8 cellular contexts compared by ENCODE assay signal in the genomic region with DNA sequence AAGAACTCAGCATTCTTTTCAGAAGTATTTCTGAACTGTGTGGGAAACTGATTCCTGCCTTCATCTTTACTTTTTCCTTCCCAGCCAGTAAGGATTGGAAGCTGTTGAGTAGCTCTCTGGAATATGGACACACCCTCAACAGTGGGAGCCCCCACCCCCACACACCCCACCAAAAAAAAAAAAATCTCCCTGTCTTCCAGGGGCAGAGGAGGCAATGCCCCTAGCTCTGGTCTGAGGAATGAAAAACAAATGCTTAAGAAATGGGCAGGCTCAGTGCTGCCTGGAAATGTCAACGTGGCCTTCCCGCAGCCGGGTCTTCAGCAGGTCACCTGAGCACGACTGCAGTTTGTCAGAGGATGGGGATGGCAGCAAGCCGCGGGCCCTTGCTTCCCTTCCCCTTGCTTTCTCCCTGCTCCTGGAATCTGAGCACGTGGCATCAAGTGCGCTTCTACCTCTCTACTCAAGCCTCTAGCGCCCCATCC. TPM values are rescaled to one million over a fixed set of nuclear protein-coding genes. Genes with fewer than 3 reads are reported as not detected.
DNase-seq lines count a peak whose midpoint lies in the region; ATAC-seq and TF ChIP-seq lines count a peak whose summit lies in the region.

No MANE protein-coding gene starts in this region.

- peaks cover 16% of the 10 kb centered on the region for H3K4me1 Mint-ChIP-seq in activated CD4-positive, alpha-beta T cell treated with anti-CD3 and anti-CD28 coated beads, Interleukin-2, amount 10 ng/mL, durations not matched to agents 7 days and 5 days
- H3K4me1 Mint-ChIP-seq in central memory CD8-positive, alpha-beta T cell, result no peaks in the 10 kb centered on the region
- H3K4me1 Mint-ChIP-seq in natural killer cell, result peaks cover 15 to 16% of the 10 kb centered on the region in 2 donors

- H3K36me3 Mint-ChIP-seq in activated CD4-positive, alpha-beta T cell treated with anti-CD3 and anti-CD28 coated beads, Interleukin-2, amount 10 ng/mL, durations not matched to agents 7 days and 5 days (ENCODE audit: low read depth), result peaks cover 2% of the 10 kb centered on the region
- peaks cover 3% of the 10 kb centered on the region for H3K36me3 Mint-ChIP-seq in central memory CD8-positive, alpha-beta T cell (ENCODE audit: insufficient read depth)
- no peaks in the 10 kb centered on the region for H3K36me3 Mint-ChIP-seq in natural killer cell

- ATAC-seq in HG03354 (IDR thresholded peaks at IDR 0.05; ENCODE audit: poor library complexity, severe bottlenecking, unreplicated experiment) (peak; percentile 17), natural killer cell (no peak), HG03469 (IDR thresholded peaks at IDR 0.05; ENCODE audit: unreplicated experiment) (no peak)
- no peak for ATAC-seq in central memory CD8-positive, alpha-beta T cell (replicated peaks; ENCODE audit: extremely low read depth, poor library complexity, severe bottlenecking)

- H3K4me3 Mint-ChIP-seq in activated CD4-positive, alpha-beta T cell treated with anti-CD3 and anti-CD28 coated beads, Interleukin-2, amount 10 ng/mL, durations not matched to agents 7 days and 5 days, result peak overlapping the region; percentile 73
- H3K4me3 Mint-ChIP-seq in central memory CD8-positive, alpha-beta T cell, result peak overlapping the region; percentile 71
- H3K4me3 Mint-ChIP-seq in natural killer cell, result peak overlapping the region; percentile 74

- CTCF ChIA-PET in activated CD4-positive, alpha-beta T cell treated with anti-CD3 and anti-CD28 coated beads, Interleukin-2, amount 10 ng/mL, durations not matched to agents 7 days and 5 days (lab: Charles Lee), result interaction anchor here (0.9 to 15.9 kb wide), 10 partner anchors 8 to 236 kb away, joined by 3 to 238 read pairs (median 4); no protein-coding TSS in a partner anchor

- H3K9me3 Mint-ChIP-seq in activated CD4-positive, alpha-beta T cell treated with anti-CD3 and anti-CD28 coated beads, Interleukin-2, amount 10 ng/mL, durations not matched to agents 7 days and 5 days, result no peaks in the 10 kb centered on the region
- no peaks in the 10 kb centered on the region for H3K9me3 Mint-ChIP-seq in central memory CD8-positive, alpha-beta T cell
- no peaks in the 10 kb centered on the region for H3K9me3 Mint-ChIP-seq in natural killer cell

- H3K27me3 Mint-ChIP-seq in activated CD4-positive, alpha-beta T cell treated with anti-CD3 and anti-CD28 coated beads, Interleukin-2, amount 10 ng/mL, durations not matched to agents 7 days and 5 days, result peaks cover 40% of the 10 kb centered on the region
- H3K27me3 Mint-ChIP-seq in central memory CD8-positive, alpha-beta T cell, result peaks cover 22% of the 10 kb centered on the region
- peaks cover 10 to 23% of the 10 kb centered on the region in 2 donors for H3K27me3 Mint-ChIP-seq in natural killer cell (ENCODE audit: low read depth in 2 of 2)

- intact Hi-C loops in natural killer cell (cut with micrococcal nuclease), result loop anchor here (1.0 to 5.0 kb wide), 3 partner anchors 13 to 234 kb away; a partner anchor contains a TSS

- TF ChIP-seq CTCF in natural killer cell (IDR thresholded peaks at IDR 0.05), result no peak

- DNase-seq in activated CD4-positive, alpha-beta T cell treated with anti-CD3 and anti-CD28 coated beads, Interleukin-2, amount 10 ng/mL, durations not matched to agents 7 days and 5 days, result no peak
- DNase-seq in activated CD4-positive, alpha-beta T cell treated with anti-CD3 and anti-CD28 coated beads, Interleukin-2, amount 50 U/mL, for 1 hour, result no peak
- DNase-seq in central memory CD8-positive, alpha-beta T cell (ENCODE audit: low spot score in 2 of 2), result no peak
- DNase-seq in natural killer cell (no peak), hepatic stellate cell (ENCODE audit: low spot score) (no peak), EL (no peak)

- POLR2A ChIA-PET in activated CD4-positive, alpha-beta T cell treated with anti-CD3 and anti-CD28 coated beads, Interleukin-2, amount 10 ng/mL, durations not matched to agents 7 days and 5 days (lab: Charles Lee), result interaction anchor here (1.2 kb wide), 1 partner anchor 12 kb away, joined by 5 read pairs; no protein-coding TSS in a partner anchor

- H3K27ac Mint-ChIP-seq in activated CD4-positive, alpha-beta T cell treated with anti-CD3 and anti-CD28 coated beads, Interleukin-2, amount 10 ng/mL, durations not matched to agents 7 days and 5 days, result peak overlapping the region; percentile 81
- H3K27ac Mint-ChIP-seq in central memory CD8-positive, alpha-beta T cell (ENCODE audit: low read depth), result peak overlapping the region; percentile 52
- H3K27ac Mint-ChIP-seq in natural killer cell, result peak overlapping the region; percentile 55 to 56

RNA-seq across cellular contexts. Expression of a gene that starts 0.5 kb away (rescaled TPM):
- total RNA-seq in activated CD4-positive, alpha-beta T cell treated with anti-CD3 and anti-CD28 coated beads, Interleukin-2, amount 10 ng/mL, durations not matched to agents 7 days and 5 days, result 1 to 10 TPM; 1.9 to 2.0 TPM
- total RNA-seq in natural killer cell, result 1 to 10 TPM; 1.3 to 9.6 (median 4.2) TPM

RNA-seq across cellular contexts. Expression of a gene that starts 14.6 kb away (rescaled TPM):
- total RNA-seq in activated CD4-positive, alpha-beta T cell treated with anti-CD3 and anti-CD28 coated beads, Interleukin-2, amount 10 ng/mL, durations not matched to agents 7 days and 5 days, result 1 to 10 TPM; 6.7 to 7.3 TPM
- 1 to 10 TPM; 3.3 to 5.8 (median 4.8) TPM for total RNA-seq in natural killer cell
